Comparison of ENCODE assay signal across 5 cellular contexts in genomic region chr19:38753783-38754182, GRCh38. TPM values are rescaled to one million over a fixed set of nuclear protein-coding genes. Genes with fewer than 3 reads are reported as not detected.
"Had no signal": no experiment of that assay in that cellular context is flagged by ENCODE, and none has a peak within 500 bp of the region (broad histone marks: within the 10 kb centered on the region; RNA-seq: fewer than 3 reads in every experiment).

No MANE protein-coding gene starts in this region.

RNA-seq across cellular contexts. Expression of gene LGALS7, which starts 19.5 kb away (rescaled TPM):
- total RNA-seq: HepG2, HT1080, IMR-90 had no signal
- polyA plus RNA-seq: IgD-negative memory B cell, IMR-90 had no signal

RNA-seq across cellular contexts. Expression of gene LGALS7B, which starts 35.2 kb away (rescaled TPM):
- total RNA-seq: HT-29, HT1080, IMR-90 had no signal
- polyA plus RNA-seq: IgD-negative memory B cell, IMR-90 had no signal

RNA-seq across cellular contexts. Expression of gene LGALS4, which starts 59.0 kb away (rescaled TPM):
- total RNA-seq: IMR-90 had no signal
- polyA plus RNA-seq: IgD-negative memory B cell had no signal
